Comparison of ENCODE assay signal across 10 cellular contexts in the genomic region with DNA sequence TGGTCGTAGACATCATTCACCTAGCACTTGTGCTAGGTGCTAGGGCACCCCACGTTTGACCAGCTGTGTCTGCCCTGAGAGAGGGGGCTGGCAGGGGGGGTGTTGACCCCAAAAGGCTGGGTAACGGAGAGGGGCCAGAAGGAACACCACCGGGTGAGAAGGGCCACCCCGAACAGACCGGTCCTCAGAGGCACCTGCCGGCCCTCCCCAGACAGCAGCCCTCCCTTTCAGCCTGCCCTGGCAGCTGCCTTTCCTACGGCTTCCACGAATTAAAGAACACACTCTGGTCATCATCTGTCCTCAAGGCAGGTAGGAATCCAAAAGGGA. TPM values are rescaled to one million over a fixed set of nuclear protein-coding genes. Genes with fewer than 3 reads are reported as not detected.
DNase-seq lines count a peak whose midpoint lies in the region; ATAC-seq and TF ChIP-seq lines count a peak whose summit lies in the region.
"Had no signal": no experiment of that assay in that cellular context is flagged by ENCODE, and none has a peak within 500 bp of the region (broad histone marks: within the 10 kb centered on the region; RNA-seq: fewer than 3 reads in every experiment).

No MANE protein-coding gene starts in this region.

- H3K36me3 Mint-ChIP-seq in activated CD4-positive, alpha-beta T cell treated with anti-CD3 and anti-CD28 coated beads, Interleukin-2, amount 10 ng/mL, durations not matched to agents 24 days and 14 days (ENCODE audit: low read depth), result no peaks in the 10 kb centered on the region

- no peaks in the 10 kb centered on the region for H3K9me3 Mint-ChIP-seq in activated CD4-positive, alpha-beta T cell treated with anti-CD3 and anti-CD28 coated beads, Interleukin-2, amount 10 ng/mL, durations not matched to agents 24 days and 14 days

- H3K27me3 Mint-ChIP-seq in activated CD4-positive, alpha-beta T cell treated with anti-CD3 and anti-CD28 coated beads, Interleukin-2, amount 10 ng/mL, durations not matched to agents 24 days and 14 days, result peaks cover 73% of the 10 kb centered on the region

- intact Hi-C loops in activated CD4-positive, alpha-beta T cell treated with anti-CD3 and anti-CD28 coated beads, Interleukin-2, amount 10 ng/mL, durations not matched to agents 24 days and 14 days (cut with micrococcal nuclease), result loop anchor here (2.0 kb wide), 1 partner anchor 15 kb away; no protein-coding TSS in a partner anchor
- intact Hi-C loops in tibial artery (cut with DNase I; ENCODE audit: low total_unique reads), result no loop called here

- no peak for DNase-seq in activated CD4-positive, alpha-beta T cell treated with anti-CD3 and anti-CD28 coated beads, Interleukin-2, amount 10 ng/mL, durations not matched to agents 24 days and 14 days
- no peak for DNase-seq in activated CD4-positive, alpha-beta T cell treated with anti-CD3 and anti-CD28 coated beads for 48 hours
- DNase-seq in cardiac fibroblast (ENCODE audit: low read depth in 2 of 2), result no peak
- no peak for DNase-seq in lung (ENCODE audit: low spot score)
- no peak for DNase-seq in tibial artery
- no peak for DNase-seq in GM03348 (ENCODE audit: low spot score)
- DNase-seq: 8988T, NCI-H226 had no signal

- no peaks in the 10 kb centered on the region for H3K9me3 ChIP-seq in lung (ENCODE audit: control insufficient read depth in 2 of 2, insufficient read depth in 1 of 2, low read length in 1 of 2)
- H3K9me3 ChIP-seq in tibial artery, result no peaks in the 10 kb centered on the region

- H3K27ac Mint-ChIP-seq in activated CD4-positive, alpha-beta T cell treated with anti-CD3 and anti-CD28 coated beads, Interleukin-2, amount 10 ng/mL, durations not matched to agents 24 days and 14 days, result no peak overlapping the region

- peak overlapping the region; percentile 18 for H3K4me3 Mint-ChIP-seq in activated CD4-positive, alpha-beta T cell treated with anti-CD3 and anti-CD28 coated beads, Interleukin-2, amount 10 ng/mL, durations not matched to agents 24 days and 14 days

- H3K27me3 ChIP-seq in lung (ENCODE audit: control insufficient read depth, insufficient read depth) (no peaks in the 10 kb centered on the region), tibial artery (peaks cover 0 to 3% of the 10 kb centered on the region in 2 donors)

- H3K36me3 ChIP-seq in lung (ENCODE audit: control insufficient read depth in 2 of 2, insufficient read depth in 2 of 2, low read length in 2 of 2), result no peaks in the 10 kb centered on the region
- no peaks in the 10 kb centered on the region for H3K36me3 ChIP-seq in tibial artery

- TF ChIP-seq CTCF in cardiac fibroblast (IDR thresholded peaks at IDR 0.05; ENCODE audit: low read depth, low read length) (no peak), lung (IDR thresholded peaks at IDR 0.05; ENCODE audit: control extremely low read depth, extremely low read depth) (no peak), tibial artery (IDR thresholded peaks at IDR 0.05) (no peak)

- H3K27ac ChIP-seq in lung (ENCODE audit: low read depth in 1 of 2, low read length in 1 of 2) (no peak overlapping the region), tibial artery (no peak overlapping the region)

- H3K4me3 ChIP-seq in cardiac fibroblast (replicated peaks in 1 of 2; ENCODE audit: low read depth in 2 of 2, low read length in 2 of 2) (peak overlapping the region; percentile 46 to 52), lung (peak overlapping the region; percentile 18), tibial artery (peak overlapping the region; percentile 48 to 61)

- WGBS in lung, 2 donors, result 34 to 35% methylated on average over 9 of the region's 9 CpGs

- H3K4me1 Mint-ChIP-seq in activated CD4-positive, alpha-beta T cell treated with anti-CD3 and anti-CD28 coated beads, Interleukin-2, amount 10 ng/mL, durations not matched to agents 24 days and 14 days, result peaks cover 8% of the 10 kb centered on the region

- peaks cover 2 to 17% of the 10 kb centered on the region in 2 donors for H3K4me1 ChIP-seq in lung (ENCODE audit: control insufficient read depth in 2 of 2, insufficient read depth in 2 of 2, low read length in 2 of 2)
- peaks cover 0 to 26% (median 11%) of the 10 kb centered on the region in 4 donors for H3K4me1 ChIP-seq in tibial artery

- ATAC-seq in lung (ENCODE audit: insufficient read depth, low FRiP score), result no peak
- no peak for ATAC-seq in GM21717 (IDR thresholded peaks at IDR 0.05; ENCODE audit: unreplicated experiment)
- ATAC-seq in HG03354 (IDR thresholded peaks at IDR 0.05; ENCODE audit: poor library complexity, severe bottlenecking, unreplicated experiment), result no peak

RNA-seq across cellular contexts. Expression of gene KCNJ5, which starts 1.0 kb away (rescaled TPM):
- total RNA-seq in activated CD4-positive, alpha-beta T cell treated with anti-CD3 and anti-CD28 coated beads, Interleukin-2, amount 10 ng/mL, durations not matched to agents 24 days and 14 days, result not detected in 2 replicates
- total RNA-seq in lung, result 1 to 10 TPM; 3.3 to 5.0 TPM
- 1 to 10 TPM; 2.0 to 2.2 TPM for polyA plus RNA-seq in lung

RNA-seq across cellular contexts. Expression of gene KCNJ1, which starts 23.1 kb away (rescaled TPM):
- not detected in 2 replicates for total RNA-seq in activated CD4-positive, alpha-beta T cell treated with anti-CD3 and anti-CD28 coated beads, Interleukin-2, amount 10 ng/mL, durations not matched to agents 24 days and 14 days
- total RNA-seq in lung, result under 1 TPM; 0.12 to 0.31 TPM
- polyA plus RNA-seq in lung, result under 1 TPM; 0.01 to 0.16 TPM

RNA-seq across cellular contexts. Expression of gene TP53AIP1, which starts 52.5 kb away (rescaled TPM):
- not detected in 2 replicates for total RNA-seq in activated CD4-positive, alpha-beta T cell treated with anti-CD3 and anti-CD28 coated beads, Interleukin-2, amount 10 ng/mL, durations not matched to agents 24 days and 14 days
- 1 to 10 TPM in 1 of 2 donors, under 1 TPM in 1; 0.61 to 1.8 TPM for total RNA-seq in lung
- polyA plus RNA-seq in lung, result 1 to 10 TPM in 1 of 2 donors, under 1 TPM in 1; 0.16 to 1.4 TPM
